30 cellular contexts compared by ENCODE assay signal in genomic region chr17:34511931-34512330, GRCh38.
"Had no signal": no experiment of that assay in that cellular context is flagged by ENCODE, and none has a peak within 500 bp of the region (broad histone marks: within the 10 kb centered on the region; RNA-seq: fewer than 3 reads in every experiment).

No MANE protein-coding gene starts in this region.

- DNase-seq: activated B cell treated with CpG ODN at 0.5 μM for 24 hours; activated CD4-positive, alpha-beta memory T cell treated with anti-CD3 and anti-CD28 coated beads for 36 hours; activated CD4-positive, alpha-beta T cell treated with anti-CD3 and anti-CD28 coated beads for 48 hours; activated CD4-positive, alpha-beta T cell treated with anti-CD3 and anti-CD28 coated beads, Interleukin-2, amount 50 U/mL, for 1 hour; activated CD8-positive, alpha-beta memory T cell treated with anti-CD3 and anti-CD28 coated beads, Interleukin-2, amount 10 ng/mL, durations not matched to agents 7 days and 5 days; activated CD8-positive, alpha-beta memory T cell treated with anti-CD3 and anti-CD28 coated beads, Interleukin-2, amount 50 U/mL, for 4 hours; activated CD8-positive, alpha-beta T cell treated with anti-CD3 and anti-CD28 coated beads, Interleukin-2, amount 10 ng/mL, durations not matched to agents 7 days and 5 days; activated effector memory CD4-positive, alpha-beta T cell treated with anti-CD3 and anti-CD28 coated beads, Interleukin-2, amount 50 U/mL, for 16 hours; activated naive CD4-positive, alpha-beta T cell treated with anti-CD3 and anti-CD28 coated beads for 36 hours; activated naive CD8-positive, alpha-beta T cell treated with anti-CD3 and anti-CD28 coated beads for 36 hours; activated naive CD8-positive, alpha-beta T cell treated with anti-CD3 and anti-CD28 coated beads, Interleukin-2, amount 50 U/mL, for 24 hours; activated T-cell treated with anti-CD3 and anti-CD28 coated beads, Interleukin-2, amount 50 U/mL, for 1 hour; activated T-cell treated with anti-CD3 and anti-CD28 coated beads, Interleukin-2, amount 50 U/mL, for 48 hours; adrenal gland; aorta; body of pancreas; caudate nucleus; cortex of kidney; dermis blood vessel endothelial cell; effector CD4-positive, alpha-beta T cell; effector memory CD8-positive, alpha-beta T cell; erythroblast; foreskin keratinocyte; gastrocnemius medialis; glutamatergic neuron; T-helper 17 cell; T1000; WERI-Rb-1 had no signal

- H3K27ac ChIP-seq: adrenal gland, body of pancreas, esophagus muscularis mucosa, foreskin keratinocyte, gastrocnemius medialis, heart left ventricle, WERI-Rb-1 had no signal

- H3K27me3 ChIP-seq: adrenal gland, body of pancreas, foreskin keratinocyte, gastrocnemius medialis had no signal

- H3K4me1 ChIP-seq: adrenal gland, body of pancreas, esophagus muscularis mucosa, foreskin keratinocyte, gastrocnemius medialis, heart left ventricle had no signal

- H3K9me3 ChIP-seq: adrenal gland, body of pancreas, esophagus muscularis mucosa, gastrocnemius medialis, heart left ventricle had no signal

- H3K36me3 ChIP-seq: adrenal gland, esophagus muscularis mucosa, gastrocnemius medialis, heart left ventricle, WERI-Rb-1 had no signal

- H3K4me3 ChIP-seq: adrenal gland, body of pancreas, esophagus muscularis mucosa, gastrocnemius medialis, heart left ventricle had no signal
